ENCODE assay signal across 29 cellular contexts in genomic region chr2:43317194-43317593, GRCh38.
"Had no signal": no experiment of that assay in that cellular context is flagged by ENCODE, and none has a peak within 500 bp of the region (broad histone marks: within the 10 kb centered on the region; RNA-seq: fewer than 3 reads in every experiment).

No MANE protein-coding gene starts in this region.

- H3K27ac Mint-ChIP-seq: naive thymus-derived CD4-positive, alpha-beta T cell; natural killer cell; nephron progenitor cell; progenitor cell of endocrine pancreas; stimulated activated naive B cell treated with anti-CD40 and anti-IgM and Interleukin-4, amounts not matched to agents 10 μg/mL and 1 μg/mL and 100 μg/mL, for 72 hours; stimulated activated naive CD8-positive, alpha-beta T cell treated with anti-CD3 and anti-CD28 coated beads, Interleukin-15, Interleukin-2, amounts not matched to agents 100 ng/mL and 50 ng/mL, for 24 hours had no signal

- FAIRE-seq: pancreas, urothelium cell line had no signal

- ATAC-seq: naive thymus-derived CD4-positive, alpha-beta T cell; natural killer cell; pancreas; psoas muscle; right cardiac atrium; sciatic nerve; stimulated activated naive B cell treated with anti-CD40 and anti-IgM and Interleukin-4, amounts not matched to agents 10 μg/mL and 1 μg/mL and 100 μg/mL, for 72 hours had no signal

- H3K36me3 ChIP-seq: pancreas, thoracic aorta, thyroid gland, vagina had no signal

- H3K9me3 Mint-ChIP-seq: naive thymus-derived CD4-positive, alpha-beta T cell; natural killer cell; nephron progenitor cell; neural crest cell; stimulated activated naive B cell treated with anti-CD40 and anti-IgM and Interleukin-4, amounts not matched to agents 10 μg/mL and 1 μg/mL and 100 μg/mL, for 72 hours; stimulated activated naive CD8-positive, alpha-beta T cell treated with anti-CD3 and anti-CD28 coated beads, Interleukin-15, Interleukin-2, amounts not matched to agents 100 ng/mL and 50 ng/mL, for 24 hours had no signal

- H3K4me3 ChIP-seq: pancreas, psoas muscle, skin epidermis, smooth muscle cell, spleen, stomach, thoracic aorta, thyroid gland, tibial nerve, upper lobe of left lung, vagina had no signal

- H3K4me3 Mint-ChIP-seq: naive thymus-derived CD4-positive, alpha-beta T cell; natural killer cell; nephron progenitor cell; neural crest cell; stimulated activated naive B cell treated with anti-CD40 and anti-IgM and Interleukin-4, amounts not matched to agents 10 μg/mL and 1 μg/mL and 100 μg/mL, for 72 hours; stimulated activated naive CD8-positive, alpha-beta T cell treated with anti-CD3 and anti-CD28 coated beads, Interleukin-15, Interleukin-2, amounts not matched to agents 100 ng/mL and 50 ng/mL, for 24 hours had no signal

- DNase-seq: naive thymus-derived CD4-positive, alpha-beta T cell; natural killer cell; nephron progenitor cell; nucleus accumbens; pancreas; psoas muscle; right cardiac atrium; spleen; stimulated activated CD4-positive, alpha-beta T cell treated with anti-CD3 and anti-CD28 coated beads, Interleukin-12 subunit alpha, Interleukin-12 subunit beta, amount 100 ng/mL, for 4 hours; stimulated activated CD4-positive, alpha-beta T cell treated with anti-CD3 and anti-CD28 coated beads, Interleukin-1b, Interleukin-23, amount 100 ng/mL, for 48 hours; stimulated activated CD4-positive, alpha-beta T cell treated with anti-CD3 and anti-CD28 coated beads, Interleukin-4, amount 100 ng/mL, for 1 hour; stimulated activated CD4-positive, alpha-beta T cell treated with anti-CD3 and anti-CD28 coated beads, Interleukin-4, amount 100 ng/mL, for 4 hours; stimulated activated CD8-positive, alpha-beta memory T cell treated with anti-CD3 and anti-CD28 coated beads, Interleukin-4, amount 100 ng/mL, for 48 hours; stimulated activated naive B cell treated with anti-CD40 and anti-IgM and Interleukin-4, amounts not matched to agents 10 μg/mL and 1 μg/mL and 100 μg/mL, for 72 hours; stimulated activated naive CD4-positive, alpha-beta T cell treated with Interleukin-2 at 50 U/mL for 16 hours; stomach; thyroid gland; upper lobe of left lung had no signal

- H3K4me2 ChIP-seq: smooth muscle cell had no signal

- H3K27ac ChIP-seq: neutrophil, pancreas, psoas muscle, spleen, stomach, thoracic aorta, thyroid gland, tibial nerve, upper lobe of left lung, vagina had no signal

- H3K27me3 Mint-ChIP-seq: naive thymus-derived CD4-positive, alpha-beta T cell; progenitor cell of endocrine pancreas; stimulated activated naive B cell treated with anti-CD40 and anti-IgM and Interleukin-4, amounts not matched to agents 10 μg/mL and 1 μg/mL and 100 μg/mL, for 72 hours; stimulated activated naive CD8-positive, alpha-beta T cell treated with anti-CD3 and anti-CD28 coated beads, Interleukin-15, Interleukin-2, amounts not matched to agents 100 ng/mL and 50 ng/mL, for 24 hours had no signal

- H3K9me3 ChIP-seq: neutrophil, pancreas, psoas muscle, spleen, stomach, thoracic aorta, thyroid gland, tibial nerve, upper lobe of left lung, vagina had no signal

- H3K27me3 ChIP-seq: neutrophil, pancreas, spleen, stomach, thyroid gland, tibial nerve, upper lobe of left lung, vagina had no signal
